9 cellular contexts compared by ENCODE assay signal in genomic region chr1:169809370-169810095, GRCh38. TPM values are rescaled to one million over a fixed set of nuclear protein-coding genes. Genes with fewer than 3 reads are reported as not detected.
DNase-seq lines count a peak whose midpoint lies in the region; ATAC-seq, FAIRE-seq and TF ChIP-seq lines count a peak whose summit lies in the region.
"Had no signal": no experiment of that assay in that cellular context is flagged by ENCODE, and none has a peak within 500 bp of the region (broad histone marks: within the 10 kb centered on the region; RNA-seq: fewer than 3 reads in every experiment).

No MANE protein-coding gene starts in this region.

- no peak for FAIRE-seq in H54 (lab: Jason Lieb, UNC)
- peak; percentile 67 for FAIRE-seq in RCC 7860 (lab: Jason Lieb, UNC)

- no peak for ATAC-seq in HG02884 (IDR thresholded peaks at IDR 0.05; ENCODE audit: unreplicated experiment)
- no peak for ATAC-seq in GM19467 (IDR thresholded peaks at IDR 0.05; ENCODE audit: unreplicated experiment)
- ATAC-seq: T-cell had no signal

- peak; percentile 40 for DNase-seq in COLO829 (ENCODE audit: low spot score)
- peak; percentile 4 for DNase-seq in H54 (ENCODE audit: insufficient read length, low spot score)
- peak; percentile 39 for DNase-seq in RCC 7860 (ENCODE audit: low spot score)
- peak; percentile 25 to 56 for DNase-seq in dermis microvascular lymphatic vessel endothelial cell (ENCODE audit: low read depth in 2 of 2)
- DNase-seq in myocyte (ENCODE audit: low read depth): peak; percentile 49
- DNase-seq in occipital lobe (lab: John Stamatoyannopoulos, UW): no peak

- TF ChIP-seq POLR2A in H54 (IDR thresholded peaks at IDR 0.05; ENCODE audit: low read depth, low read length): no peak

RNA-seq across cellular contexts. Expression of gene METTL18, which starts 14.8 kb away (rescaled TPM):
- total RNA-seq in dermis microvascular lymphatic vessel endothelial cell (3.4 and 4.7 TPM in 2 replicates), myocyte (4.6 and 5.6 TPM in 2 replicates), occipital lobe (10.0 TPM)
- polyA plus RNA-seq in myocyte (2012): 2.5 TPM
